ENCODE assay signal across 1 cellular context in the genomic region with DNA sequence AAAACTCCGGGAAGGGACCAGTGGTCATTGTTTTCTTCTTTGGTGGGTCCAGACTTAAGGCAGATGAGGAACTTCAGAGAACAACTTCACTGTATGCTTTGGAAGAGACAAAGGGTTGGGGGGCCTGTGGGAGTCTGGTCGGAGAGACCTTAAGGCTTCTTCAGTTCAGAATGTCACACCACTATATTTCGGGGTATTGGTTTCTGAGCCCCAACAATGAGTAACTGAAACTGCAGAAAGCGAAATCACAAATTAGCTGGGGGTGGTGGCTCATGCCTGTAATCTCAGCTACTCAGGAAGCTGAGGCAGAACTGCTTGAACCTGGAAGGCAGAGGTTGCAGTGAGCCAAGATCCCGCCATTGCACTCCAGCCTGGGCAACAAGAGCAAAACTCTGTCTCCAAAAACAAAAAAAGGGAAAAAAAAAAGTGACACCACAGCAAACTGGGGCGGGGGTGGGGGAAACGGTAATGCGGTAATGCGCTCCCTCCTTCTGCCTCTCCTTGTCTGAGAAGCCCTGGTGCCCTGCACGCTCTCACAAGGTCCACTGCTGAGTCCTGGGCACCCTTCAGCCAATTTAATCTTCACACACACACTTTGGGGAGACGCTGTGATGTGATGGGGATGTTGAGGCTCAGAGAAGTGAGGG.
A peak's percentile ranks its signal among the peaks of the same experiment; 100 is the strongest.
TF ChIP-seq lines count a peak whose summit lies in the region.

No MANE protein-coding gene starts in this region.

TF ChIP-seq in HepG2, 621 proteins besides CTCF, POLR2A, EP300 and RAD21:
- TF ChIP-seq MXD4 (CRISPR knock-in tag; IDR thresholded peaks at IDR 0.05), result no peak
- TF ChIP-seq ZBTB33 (CRISPR knock-in tag; IDR thresholded peaks at IDR 0.05), result peak; percentile 71
- no peak for TF ChIP-seq ZNF761 (CRISPR knock-in tag; conservative IDR thresholded peaks at IDR 0.05)
- TF ChIP-seq ZNF407 (CRISPR knock-in tag; IDR thresholded peaks at IDR 0.05; ENCODE audit: not compliant biosample characterization), result peak; percentile 34
- peak; percentile 28; the same call in 1 of the 2 replicates for TF ChIP-seq SP4 (CRISPR knock-in tag; IDR thresholded peaks at IDR 0.05)
- TF ChIP-seq, protein P1, sequence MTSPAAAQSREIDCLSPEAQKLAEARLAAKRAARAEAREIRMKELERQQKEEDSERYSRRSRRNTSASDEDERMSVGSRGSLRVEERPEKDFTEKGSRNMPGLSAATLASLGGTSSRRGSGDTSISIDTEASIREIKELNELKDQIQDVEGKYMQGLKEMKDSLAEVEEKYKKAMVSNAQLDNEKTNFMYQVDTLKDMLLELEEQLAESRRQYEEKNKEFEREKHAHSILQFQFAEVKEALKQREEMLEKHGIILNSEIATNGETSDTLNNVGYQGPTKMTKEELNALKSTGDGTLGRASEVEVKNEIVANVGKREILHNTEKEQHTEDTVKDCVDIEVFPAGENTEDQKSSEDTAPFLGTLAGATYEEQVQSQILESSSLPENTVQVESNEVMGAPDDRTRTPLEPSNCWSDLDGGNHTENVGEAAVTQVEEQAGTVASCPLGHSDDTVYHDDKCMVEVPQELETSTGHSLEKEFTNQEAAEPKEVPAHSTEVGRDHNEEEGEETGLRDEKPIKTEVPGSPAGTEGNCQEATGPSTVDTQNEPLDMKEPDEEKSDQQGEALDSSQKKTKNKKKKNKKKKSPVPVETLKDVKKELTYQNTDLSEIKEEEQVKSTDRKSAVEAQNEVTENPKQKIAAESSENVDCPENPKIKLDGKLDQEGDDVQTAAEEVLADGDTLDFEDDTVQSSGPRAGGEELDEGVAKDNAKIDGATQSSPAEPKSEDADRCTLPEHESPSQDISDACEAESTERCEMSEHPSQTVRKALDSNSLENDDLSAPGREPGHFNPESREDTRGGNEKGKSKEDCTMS (CRISPR knock-in tag; conservative IDR thresholded peaks at IDR 0.05), result no peak
- no peak for TF ChIP-seq ESRRA (CRISPR knock-in tag; IDR thresholded peaks at IDR 0.05; ENCODE audit: low read depth)
- 0 out of 2 replicates have a peak, but pooled peaks have one; percentile 2 for TF ChIP-seq ZFP41 (CRISPR knock-in tag; IDR thresholded peaks at IDR 0.05; ENCODE audit: borderline replicate concordance)
